Comparison of ENCODE assay signal across 11 cellular contexts in genomic region chr10:123990889-123991288, GRCh38.
"Had no signal": no experiment of that assay in that cellular context is flagged by ENCODE, and none has a peak within 500 bp of the region (broad histone marks: within the 10 kb centered on the region; RNA-seq: fewer than 3 reads in every experiment).

No MANE protein-coding gene starts in this region.

- ATAC-seq: gastrocnemius medialis had no signal

- H3K4me3 ChIP-seq: ovary, SK-N-MC had no signal

- H3K36me3 ChIP-seq: gastrocnemius medialis, ovary had no signal

- DNase-seq: activated naive CD8-positive, alpha-beta T cell treated with anti-CD3 and anti-CD28 coated beads, Interleukin-2, amount 10 ng/mL, durations not matched to agents 7 days and 5 days; anterior cingulate cortex; effector CD4-positive, alpha-beta T cell; gastrocnemius medialis; kidney; midbrain; stimulated activated CD4-positive, alpha-beta T cell treated with anti-CD3 and anti-CD28 coated beads, Interleukin-4, amount 100 ng/mL, for 1 hour; stimulated activated CD8-positive, alpha-beta memory T cell treated with anti-CD3 and anti-CD28 coated beads, Interleukin-4, amount 100 ng/mL, for 48 hours; T-helper 2 cell had no signal

- H3K36me3 Mint-ChIP-seq: activated naive CD8-positive, alpha-beta T cell treated with anti-CD3 and anti-CD28 coated beads, Interleukin-2, amount 10 ng/mL, durations not matched to agents 7 days and 5 days had no signal

- H3K9me3 ChIP-seq: gastrocnemius medialis, ovary had no signal

- H3K27me3 ChIP-seq: ovary had no signal

- H3K27ac ChIP-seq: gastrocnemius medialis, ovary, SK-N-MC had no signal

- H3K4me3 Mint-ChIP-seq: activated naive CD8-positive, alpha-beta T cell treated with anti-CD3 and anti-CD28 coated beads, Interleukin-2, amount 10 ng/mL, durations not matched to agents 7 days and 5 days had no signal

- H3K27ac Mint-ChIP-seq: activated naive CD8-positive, alpha-beta T cell treated with anti-CD3 and anti-CD28 coated beads, Interleukin-2, amount 10 ng/mL, durations not matched to agents 7 days and 5 days had no signal
